In the genomic region with DNA sequence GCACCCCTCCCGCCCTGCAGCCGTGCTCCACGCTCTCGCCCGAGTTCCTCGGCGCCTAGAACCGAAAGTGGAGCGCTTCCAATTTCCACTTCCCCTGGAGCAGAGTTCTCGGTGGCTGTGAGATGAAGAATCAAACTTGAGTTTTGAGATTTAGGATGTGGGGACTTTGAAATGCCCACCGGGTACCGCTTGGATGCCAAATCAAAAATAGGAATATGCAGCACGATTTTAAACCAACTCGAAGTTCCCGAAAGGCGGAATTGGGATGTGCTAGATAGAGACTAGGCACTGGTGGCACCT, we compare ENCODE assay signal across 8 cellular contexts. TPM values are rescaled to one million over a fixed set of nuclear protein-coding genes. Genes with fewer than 3 reads are reported as not detected.
DNase-seq lines count a peak whose midpoint lies in the region; ATAC-seq and TF ChIP-seq lines count a peak whose summit lies in the region.

No MANE protein-coding gene starts in this region.

- WGBS in adrenal gland, 4 donors, result 0 to 2% (median 1%) methylated on average over 7 to 16 of the region's 16 CpGs
- 2% methylated on average over 15 of the region's 16 CpGs for WGBS in suprapubic skin

- TF ChIP-seq POLR2A in adrenal gland (IDR thresholded peaks at IDR 0.05) (no peak), suprapubic skin (IDR thresholded peaks at IDR 0.05) (no peak)

- no peaks in the 10 kb centered on the region for H3K27me3 ChIP-seq in adrenal gland
- no peaks in the 10 kb centered on the region for H3K27me3 ChIP-seq in kidney epithelial cell (ENCODE audit: control insufficient read depth, insufficient read depth, low read length)
- H3K27me3 ChIP-seq in suprapubic skin, result no peaks in the 10 kb centered on the region

- peak overlapping the region in 3 of 4 donors; percentile 49 to 64 (median 58) for H3K4me3 ChIP-seq in adrenal gland
- peak overlapping the region; percentile 77 for H3K4me3 ChIP-seq in kidney epithelial cell (ENCODE audit: low read depth, low read length)
- H3K4me3 ChIP-seq in suprapubic skin, result peak overlapping the region; percentile 81

- H3K9me3 ChIP-seq in adrenal gland (replicated peaks in 1 of 3) (no peaks in the 10 kb centered on the region), suprapubic skin (no peaks in the 10 kb centered on the region)

- intact Hi-C loops in adrenal gland (cut with DNase I), result no loop called here

- no peak for TF ChIP-seq EP300 in suprapubic skin (IDR thresholded peaks at IDR 0.05)

- ATAC-seq in HG03342 (IDR thresholded peaks at IDR 0.05; ENCODE audit: unreplicated experiment) (no peak), GM21515 (IDR thresholded peaks at IDR 0.05; ENCODE audit: unreplicated experiment) (no peak), GM18909 (IDR thresholded peaks at IDR 0.05; ENCODE audit: poor library complexity, unreplicated experiment) (no peak)

- no peak for TF ChIP-seq CTCF in adrenal gland (IDR thresholded peaks at IDR 0.05)
- TF ChIP-seq CTCF in kidney epithelial cell (IDR thresholded peaks at IDR 0.05; ENCODE audit: insufficient read depth, low read length, poor library complexity, severe bottlenecking), result no peak
- no peak for TF ChIP-seq CTCF in suprapubic skin (IDR thresholded peaks at IDR 0.05)

- H3K27ac ChIP-seq in adrenal gland, result peak overlapping the region; percentile 83 to 93 (median 88)
- peak overlapping the region; percentile 93 for H3K27ac ChIP-seq in suprapubic skin

- peak; percentile 46 for DNase-seq in stimulated activated CD4-positive, alpha-beta T cell treated with anti-CD3 and anti-CD28 coated beads, Interleukin-4, amount 100 ng/mL, for 24 hours
- DNase-seq in stimulated activated CD4-positive, alpha-beta T cell treated with anti-CD3 and anti-CD28 coated beads, Interleukin-4, amount 100 ng/mL, for 1 hour, result no peak
- peak in 6 of 7 donors; percentile 54 to 77 (median 62) for DNase-seq in adrenal gland
- DNase-seq in kidney epithelial cell (ENCODE audit: low read depth), result no peak
- no peak for DNase-seq in suprapubic skin (ENCODE audit: low spot score in 2 of 2)

- H3K4me1 ChIP-seq in adrenal gland (replicated peaks in 1 of 2) (peaks cover 9% of the 10 kb centered on the region in 2 donors), suprapubic skin (peaks cover 21% of the 10 kb centered on the region)

- H3K36me3 ChIP-seq in adrenal gland (replicated peaks in 1 of 2), result no peaks in the 10 kb centered on the region
- no peaks in the 10 kb centered on the region for H3K36me3 ChIP-seq in kidney epithelial cell (ENCODE audit: control insufficient read depth, insufficient read depth, low read length)
- peaks cover 4% of the 10 kb centered on the region for H3K36me3 ChIP-seq in suprapubic skin

RNA-seq across cellular contexts. Expression of gene POLA2, which starts 0.6 kb away (rescaled TPM):
- 10 to 100 TPM in 1 of 8 donors, 1 to 10 TPM in 7; 3.9 to 12.2 (median 6.9) TPM for total RNA-seq in adrenal gland
- 1 to 10 TPM; 4.3 to 8.3 (median 7.9) TPM for polyA plus RNA-seq in adrenal gland
- total RNA-seq in kidney epithelial cell, result 8.9 and 11.5 TPM in 2 replicates
- 10 to 100 TPM in 1 of 4 donors, 1 to 10 TPM in 3; 4.5 to 19.7 (median 7.3) TPM for total RNA-seq in suprapubic skin

RNA-seq across cellular contexts. Expression of gene CDC42EP2, which starts 52.3 kb away (rescaled TPM):
- total RNA-seq in adrenal gland (10 to 100 TPM in 3 of 8 donors, 1 to 10 TPM in 5; 2.9 to 18.3 (median 4.9) TPM), kidney epithelial cell (37.4 and 46.4 TPM in 2 replicates), suprapubic skin (1 to 10 TPM; 1.9 to 8.3 (median 5.7) TPM)
- polyA plus RNA-seq in adrenal gland, result 10 to 100 TPM in 2 of 3 donors, 1 to 10 TPM in 1; 1.0 to 13.9 (median 10.4) TPM

Comparison
In these comparisons a context has a peak if more than half of its experiments do, and no peak if none do; other contexts are left out.
1. DNase-seq: peak in stimulated activated CD4-positive, alpha-beta T cell treated with anti-CD3 and anti-CD28 coated beads, Interleukin-4, amount 100 ng/mL, for 24 hours (single experiment) and adrenal gland (6 of 7); none in stimulated activated CD4-positive, alpha-beta T cell treated with anti-CD3 and anti-CD28 coated beads, Interleukin-4, amount 100 ng/mL, for 1 hour (single experiment), kidney epithelial cell (single experiment) and suprapubic skin (0 of 2).
2. Peak in every context shown above with its lines, with median percentiles within 50 percentile points of each other: H3K4me3 ChIP-seq.